Comparison of ENCODE assay signal across 8 cellular contexts in the genomic region with DNA sequence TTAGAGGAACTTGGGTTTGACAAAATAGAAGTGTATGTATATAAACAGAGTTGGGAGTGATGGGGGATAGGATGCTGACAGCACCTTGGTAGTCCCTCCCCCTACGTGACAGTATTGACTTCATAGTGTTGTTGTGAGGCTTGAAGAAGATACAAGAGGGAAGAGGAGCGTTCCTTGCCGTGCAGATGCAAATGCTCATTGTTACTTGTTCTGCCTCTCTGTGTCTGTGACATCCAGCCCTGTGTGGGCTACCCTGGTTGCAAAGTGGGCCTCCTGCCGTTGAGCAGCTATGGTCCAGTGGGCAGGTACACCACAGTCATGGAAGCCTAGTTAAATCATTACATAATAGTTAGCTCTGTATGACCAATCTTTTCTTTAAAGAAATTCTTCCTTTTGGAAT. TPM values are rescaled to one million over a fixed set of nuclear protein-coding genes. Genes with fewer than 3 reads are reported as not detected.
DNase-seq lines count a peak whose midpoint lies in the region; ATAC-seq and TF ChIP-seq lines count a peak whose summit lies in the region.

No MANE protein-coding gene starts in this region.

- H2AFZ ChIP-seq in Loucy (ENCODE audit: low read length) (no peak overlapping the region), hepatocyte (no peak overlapping the region)

- no peak overlapping the region for H3K9ac ChIP-seq in Loucy (ENCODE audit: low read depth, low read length, poor library complexity, severe bottlenecking)

- no peak for DNase-seq in right atrium auricular region (ENCODE audit: low spot score)
- no peak for DNase-seq in Right ventricle myocardium inferior (ENCODE audit: missing footprints)
- no peak for DNase-seq in hepatocyte (ENCODE audit: low spot score)
- DNase-seq in inferior parietal cortex (ENCODE audit: extremely low spot score) = no peak
- DNase-seq in stimulated activated CD4-positive, alpha-beta T cell treated with anti-CD3 and anti-CD28 coated beads, Interleukin-1b, Interleukin-23, amount 100 ng/mL, for 48 hours = no peak
- DNase-seq in nucleus accumbens (lab: John Stamatoyannopoulos, UW) = no peak

- no peaks in the 10 kb centered on the region for H3K27me3 ChIP-seq in right atrium auricular region
- no peaks in the 10 kb centered on the region for H3K27me3 ChIP-seq in Loucy (ENCODE audit: insufficient read depth, low read length, poor library complexity, severe bottlenecking)
- H3K27me3 ChIP-seq in hepatocyte = no peaks in the 10 kb centered on the region

- ATAC-seq in Right ventricle myocardium inferior (no peak), GM19395 (IDR thresholded peaks at IDR 0.05; ENCODE audit: unreplicated experiment) (no peak)

- H3K4me2 ChIP-seq in Loucy (ENCODE audit: low read depth, low read length, poor library complexity, severe bottlenecking) (peak overlapping the region; percentile 8), hepatocyte (no peak overlapping the region)

- H3K79me2 ChIP-seq in Loucy (ENCODE audit: insufficient read depth, low read length) (peaks cover 92% of the 10 kb centered on the region), hepatocyte (peaks cover 81% of the 10 kb centered on the region)

- H3K4me1 ChIP-seq in right atrium auricular region = peaks cover 0 to 63% of the 10 kb centered on the region in 2 donors
- H3K4me1 ChIP-seq in Loucy (ENCODE audit: insufficient read depth, low read length, poor library complexity, severe bottlenecking) = peaks cover 60% of the 10 kb centered on the region
- peaks cover 38% of the 10 kb centered on the region for H3K4me1 ChIP-seq in hepatocyte (ENCODE audit: insufficient read depth)

- no peak for TF ChIP-seq CTCF in right atrium auricular region (IDR thresholded peaks at IDR 0.05)
- no peak for TF ChIP-seq CTCF in Loucy (conservative IDR thresholded peaks at IDR 0.05; ENCODE audit: low read length)
- TF ChIP-seq CTCF in hepatocyte (IDR thresholded peaks at IDR 0.05; ENCODE audit: poor library complexity) = no peak

- 95% methylated on average over 4 of the region's 4 CpGs for WGBS in hepatocyte (ENCODE audit: low lambda C conversion rate, missing lambda C conversion rate)

- intact Hi-C loops in Right ventricle myocardium inferior (cut with DNase I) = no loop called here

- H3K9me3 ChIP-seq in right atrium auricular region (peaks cover 0 to 7% of the 10 kb centered on the region in 2 donors), Loucy (ENCODE audit: insufficient read depth, low read depth, low read length) (peaks cover 8% of the 10 kb centered on the region), hepatocyte (ENCODE audit: low read depth) (no peaks in the 10 kb centered on the region)

- H3K9me2 ChIP-seq in Loucy (replicated peaks; ENCODE audit: low read depth, low read length) (no peaks in the 10 kb centered on the region), hepatocyte (replicated peaks; ENCODE audit: insufficient read depth) (no peaks in the 10 kb centered on the region)

- H3K27ac ChIP-seq in right atrium auricular region (peak overlapping the region; percentile 51 to 55), hepatocyte (peak overlapping the region; percentile 89)

- H3K36me3 ChIP-seq in right atrium auricular region (no peaks in the 10 kb centered on the region), Loucy (ENCODE audit: insufficient read depth, low read length) (peaks cover 10% of the 10 kb centered on the region; the same call in 1 of the 2 replicates), hepatocyte (replicated peaks; ENCODE audit: insufficient read depth, low read depth) (no peaks in the 10 kb centered on the region)

- H3K4me3 ChIP-seq in right atrium auricular region (no peak overlapping the region), Loucy (ENCODE audit: low read length, poor library complexity, severe bottlenecking) (no peak overlapping the region), hepatocyte (no peak overlapping the region)

- H4K20me1 ChIP-seq in Loucy (ENCODE audit: insufficient read depth, low read length, poor library complexity, severe bottlenecking) (peaks cover 52% of the 10 kb centered on the region), hepatocyte (ENCODE audit: insufficient read depth, poor library complexity, severe bottlenecking) (peaks cover 24% of the 10 kb centered on the region)

- H3F3A ChIP-seq in Loucy (ENCODE audit: low read depth) = no peaks in the 10 kb centered on the region

RNA-seq across cellular contexts. Expression of a gene that starts 45.0 kb away (rescaled TPM):
- total RNA-seq in right atrium auricular region (10 to 100 TPM; 20.8 to 37.8 TPM), Right ventricle myocardium inferior (18.0 TPM), hepatocyte (24.6 and 32.2 TPM in 2 replicates)
- polyA plus RNA-seq in hepatocyte = 24.7 and 26.5 TPM in 2 replicates
